In genomic region chr17:72121164-72122001, GRCh38 we compare ENCODE assay signal across 8 cellular contexts. TPM values are rescaled to one million over a fixed set of nuclear protein-coding genes. Genes with fewer than 3 reads are reported as not detected.
DNase-seq lines count a peak whose midpoint lies in the region; ATAC-seq and TF ChIP-seq lines count a peak whose summit lies in the region.

No MANE protein-coding gene starts in this region.

- ATAC-seq in HG02642 (IDR thresholded peaks at IDR 0.05; ENCODE audit: poor library complexity, unreplicated experiment) (peak; percentile 27), omental fat pad (ENCODE audit: low FRiP score) (peak; percentile 39), GM18858 (IDR thresholded peaks at IDR 0.05; ENCODE audit: unreplicated experiment) (no peak)

- TF ChIP-seq CTCF in omental fat pad (IDR thresholded peaks at IDR 0.05), result no peak

- peak; percentile 80 for DNase-seq in DMS 273 (lab: John Stamatoyannopoulos, UW; ENCODE audit: unreplicated experiment)
- no peak for DNase-seq in DMS 273 treated with DMSO at 0.1 percent for 48 hours (lab: John Stamatoyannopoulos, UW)
- peak; percentile 54 for DNase-seq in RPMI7951 (ENCODE audit: low read depth)
- peak; percentile 61 for DNase-seq in fibroblast of peridontal ligament (ENCODE audit: extremely low read depth)
- DNase-seq in omental fat pad (ENCODE audit: low spot score), result no peak
- DNase-seq in Kasumi-1 (lab: John Stamatoyannopoulos, UW), result no peak

RNA-seq across cellular contexts. Expression of gene SOX9, which starts 0.6 kb away (rescaled TPM):
- total RNA-seq in RPMI7951 (2014; rRNA removed; shearing (Covaris generic)), result 6.7 and 9.0 TPM in 2 replicates
- 1 to 10 TPM in 2 of 4 donors, under 1 TPM in 2; 0.50 to 7.9 (median 1.8) TPM for total RNA-seq in omental fat pad

Comparison
In these comparisons a context has a peak if more than half of its experiments do, and no peak if none do; other contexts are left out.
1. DNase-seq: peak in DMS 273 (single experiment), RPMI7951 (single experiment) and fibroblast of peridontal ligament (single experiment); none in DMS 273 treated with DMSO at 0.1 percent for 48 hours (single experiment), omental fat pad (single experiment) and Kasumi-1 (0 of 2).